31 cellular contexts compared by ENCODE assay signal in genomic region chr9:109992293-109992692, GRCh38.
"Had no signal": no experiment of that assay in that cellular context is flagged by ENCODE, and none has a peak within 500 bp of the region (broad histone marks: within the 10 kb centered on the region; RNA-seq: fewer than 3 reads in every experiment).

No MANE protein-coding gene starts in this region.

- H3K27me3 Mint-ChIP-seq: activated CD4-positive, alpha-beta memory T cell treated with anti-CD3 and anti-CD28 coated beads for 36 hours; activated CD4-positive, alpha-beta T cell treated with anti-CD3 and anti-CD28 coated beads for 36 hours; activated CD4-positive, alpha-beta T cell treated with anti-CD3 and anti-CD28 coated beads, Interleukin-2, amount 10 ng/mL, durations not matched to agents 24 days and 14 days; activated CD8-positive, alpha-beta memory T cell treated with anti-CD3 and anti-CD28 coated beads, Interleukin-2, amount 10 ng/mL, durations not matched to agents 7 days and 5 days; activated naive CD4-positive, alpha-beta T cell treated with anti-CD3 and anti-CD28 coated beads, Interleukin-2, amount 50 U/mL, for 24 hours; activated naive CD8-positive, alpha-beta T cell treated with anti-CD3 and anti-CD28 coated beads for 36 hours; activated naive CD8-positive, alpha-beta T cell treated with anti-CD3 and anti-CD28 coated beads, Interleukin-2, amount 50 U/mL, for 24 hours had no signal

- DNase-seq: activated CD4-positive, alpha-beta memory T cell treated with anti-CD3 and anti-CD28 coated beads for 36 hours; activated CD4-positive, alpha-beta T cell treated with anti-CD3 and anti-CD28 coated beads for 36 hours; activated CD4-positive, alpha-beta T cell treated with anti-CD3 and anti-CD28 coated beads, Interleukin-2, amount 10 ng/mL, durations not matched to agents 24 days and 14 days; activated CD4-positive, CD25-positive, alpha-beta regulatory T cell; activated CD4-positive, CD25-positive, alpha-beta regulatory T cell treated with anti-CD3 and anti-CD28 coated beads, Interleukin-2, amount 50 U/mL, for 72 hours; activated CD8-positive, alpha-beta memory T cell treated with anti-CD3 and anti-CD28 coated beads, Interleukin-2, amount 10 ng/mL, durations not matched to agents 7 days and 5 days; activated CD8-positive, alpha-beta memory T cell treated with anti-CD3 and anti-CD28 coated beads, Interleukin-2, amount 50 U/mL, for 4 hours; activated CD8-positive, alpha-beta T cell treated with anti-CD3 and anti-CD28 coated beads, Interleukin-2, amount 10 ng/mL, durations not matched to agents 7 days and 5 days; activated effector memory CD4-positive, alpha-beta T cell treated with anti-CD3 and anti-CD28 coated beads, Interleukin-2, amount 50 U/mL, for 16 hours; activated naive CD4-positive, alpha-beta T cell treated with anti-CD3 and anti-CD28 coated beads for 36 hours; activated naive CD8-positive, alpha-beta T cell treated with anti-CD3 and anti-CD28 coated beads for 36 hours; activated naive CD8-positive, alpha-beta T cell treated with anti-CD3 and anti-CD28 coated beads, Interleukin-2, amount 50 U/mL, for 24 hours; activated T-cell treated with anti-CD3 and anti-CD28 coated beads, Interleukin-2, amount 50 U/mL, for 1 hour; activated T-cell treated with anti-CD3 and anti-CD28 coated beads, Interleukin-2, amount 50 U/mL, for 48 hours; adrenal gland; amygdala; aorta; body of pancreas; central memory CD4-positive, alpha-beta T cell; cerebellar nuclear complex; colonic mucosa; effector CD8-positive, alpha-beta T cell; endodermal cell; foreskin melanocyte; T-helper 2 cell had no signal

- H3K4me3 Mint-ChIP-seq: activated CD4-positive, alpha-beta memory T cell treated with anti-CD3 and anti-CD28 coated beads for 36 hours; activated CD4-positive, alpha-beta T cell treated with anti-CD3 and anti-CD28 coated beads for 36 hours; activated CD4-positive, alpha-beta T cell treated with anti-CD3 and anti-CD28 coated beads, Interleukin-2, amount 10 ng/mL, durations not matched to agents 24 days and 14 days; activated CD8-positive, alpha-beta memory T cell treated with anti-CD3 and anti-CD28 coated beads, Interleukin-2, amount 10 ng/mL, durations not matched to agents 7 days and 5 days; activated CD8-positive, alpha-beta T cell treated with anti-CD3 and anti-CD28 coated beads, Interleukin-2, amount 10 ng/mL, durations not matched to agents 7 days and 5 days; activated naive CD4-positive, alpha-beta T cell treated with anti-CD3 and anti-CD28 coated beads for 36 hours; activated naive CD4-positive, alpha-beta T cell treated with anti-CD3 and anti-CD28 coated beads, Interleukin-2, amount 50 U/mL, for 24 hours; activated naive CD8-positive, alpha-beta T cell treated with anti-CD3 and anti-CD28 coated beads for 36 hours; activated naive CD8-positive, alpha-beta T cell treated with anti-CD3 and anti-CD28 coated beads, Interleukin-2, amount 50 U/mL, for 24 hours; activated T-helper 1 cell treated with anti-CD3 and anti-CD28 coated beads, Interleukin-12 subunit alpha, Interleukin-12 subunit beta, Interleukin-2, Interleukin-4 antibody, amounts not matched to agents 30 ng/mL and 10 ng/mL and 1 ng/mL, durations not matched to agents 14 hours and 24 hours and 36 hours; endodermal cell had no signal

- H3K4me3 ChIP-seq: adrenal gland, body of pancreas, cardiac muscle cell, colonic mucosa, gastroesophageal sphincter had no signal

- H3K27ac Mint-ChIP-seq: activated CD4-positive, alpha-beta memory T cell treated with anti-CD3 and anti-CD28 coated beads for 36 hours; activated CD4-positive, alpha-beta T cell treated with anti-CD3 and anti-CD28 coated beads for 36 hours; activated CD4-positive, alpha-beta T cell treated with anti-CD3 and anti-CD28 coated beads, Interleukin-2, amount 10 ng/mL, durations not matched to agents 24 days and 14 days; activated CD8-positive, alpha-beta memory T cell treated with anti-CD3 and anti-CD28 coated beads, Interleukin-2, amount 10 ng/mL, durations not matched to agents 7 days and 5 days; activated CD8-positive, alpha-beta T cell treated with anti-CD3 and anti-CD28 coated beads, Interleukin-2, amount 10 ng/mL, durations not matched to agents 7 days and 5 days; activated naive CD4-positive, alpha-beta T cell treated with anti-CD3 and anti-CD28 coated beads for 36 hours; activated naive CD4-positive, alpha-beta T cell treated with anti-CD3 and anti-CD28 coated beads, Interleukin-2, amount 50 U/mL, for 24 hours; activated naive CD8-positive, alpha-beta T cell treated with anti-CD3 and anti-CD28 coated beads for 36 hours; activated naive CD8-positive, alpha-beta T cell treated with anti-CD3 and anti-CD28 coated beads, Interleukin-2, amount 50 U/mL, for 24 hours; activated T-helper 1 cell treated with anti-CD3 and anti-CD28 coated beads, Interleukin-12 subunit alpha, Interleukin-12 subunit beta, Interleukin-2, Interleukin-4 antibody, amounts not matched to agents 30 ng/mL and 10 ng/mL and 1 ng/mL, durations not matched to agents 14 hours and 24 hours and 36 hours; activated T-helper 2 cell treated with anti-CD3 and anti-CD28 coated beads, Interferon-gamma antibody, Interleukin-2, Interleukin-4, amounts not matched to agents 10 μg/mL and 5 μg/mL and 100 μg/mL, durations not matched to agents 14 hours and 24 hours and 36 hours; endodermal cell had no signal

- H3K36me3 Mint-ChIP-seq: activated naive CD8-positive, alpha-beta T cell treated with anti-CD3 and anti-CD28 coated beads for 36 hours had no signal

- H3K4me1 ChIP-seq: body of pancreas, colonic mucosa, gastroesophageal sphincter had no signal

- ATAC-seq: activated CD4-positive, alpha-beta T cell treated with anti-CD3 and anti-CD28 coated beads for 36 hours; activated CD8-positive, alpha-beta memory T cell treated with anti-CD3 and anti-CD28 coated beads, Interleukin-2, amount 10 ng/mL, durations not matched to agents 7 days and 5 days; activated CD8-positive, alpha-beta T cell treated with anti-CD3 and anti-CD28 coated beads, Interleukin-2, amount 10 ng/mL, durations not matched to agents 7 days and 5 days; activated naive CD8-positive, alpha-beta T cell treated with anti-CD3 and anti-CD28 coated beads, Interleukin-2, amount 50 U/mL, for 24 hours; body of pancreas; esophagus mucosa; gastroesophageal sphincter had no signal

- H3K36me3 ChIP-seq: adrenal gland, colonic mucosa, gastroesophageal sphincter had no signal

- H3K4me1 Mint-ChIP-seq: activated CD4-positive, alpha-beta T cell treated with anti-CD3 and anti-CD28 coated beads for 36 hours; activated CD8-positive, alpha-beta memory T cell treated with anti-CD3 and anti-CD28 coated beads, Interleukin-2, amount 10 ng/mL, durations not matched to agents 7 days and 5 days; activated naive CD4-positive, alpha-beta T cell treated with anti-CD3 and anti-CD28 coated beads, Interleukin-2, amount 50 U/mL, for 24 hours; activated naive CD8-positive, alpha-beta T cell treated with anti-CD3 and anti-CD28 coated beads for 36 hours; activated naive CD8-positive, alpha-beta T cell treated with anti-CD3 and anti-CD28 coated beads, Interleukin-2, amount 50 U/mL, for 24 hours; endodermal cell had no signal

- H3K27ac ChIP-seq: adrenal gland, body of pancreas, cardiac muscle cell, colonic mucosa, gastroesophageal sphincter had no signal

- H3K9me3 ChIP-seq: adrenal gland, body of pancreas, colonic mucosa had no signal

- H3K27me3 ChIP-seq: adrenal gland, body of pancreas, cardiac muscle cell, colonic mucosa, gastroesophageal sphincter had no signal
